Comparison of ENCODE assay signal across 18 cellular contexts in genomic region chr1:53574621-53575020, GRCh38.
"Had no signal": no experiment of that assay in that cellular context is flagged by ENCODE, and none has a peak within 500 bp of the region (broad histone marks: within the 10 kb centered on the region; RNA-seq: fewer than 3 reads in every experiment).

No MANE protein-coding gene starts in this region.

- DNase-seq: activated CD4-positive, alpha-beta T cell treated with anti-CD3 and anti-CD28 coated beads for 4 hours; activated gamma-delta T cell; activated naive CD8-positive, alpha-beta T cell treated with anti-CD3 and anti-CD28 coated beads, Interleukin-2, amount 50 U/mL, for 24 hours; effector CD4-positive, alpha-beta T cell; heart right ventricle; left ventricle myocardium superior; mesendoderm; stimulated activated CD4-positive, alpha-beta T cell treated with anti-CD3 and anti-CD28 coated beads, Interleukin-1b, Interleukin-23, amount 100 ng/mL, for 48 hours; stimulated activated naive CD4-positive, alpha-beta T cell; substantia nigra; SW 1271; trophoblast cell had no signal

- H3K4me3 Mint-ChIP-seq: activated CD8-positive, alpha-beta T cell treated with anti-CD3 and anti-CD28 coated beads, Interleukin-2, amount 10 ng/mL, durations not matched to agents 7 days and 5 days; activated naive CD8-positive, alpha-beta T cell treated with anti-CD3 and anti-CD28 coated beads, Interleukin-2, amount 50 U/mL, for 24 hours; T-helper 2 cell treated with Interferon-gamma antibody and Interleukin-4, amounts not matched to agents 5 μg/mL and 100 μg/mL, for 36 hours had no signal

- H2AFZ ChIP-seq: parathyroid adenoma had no signal

- H3K27ac ChIP-seq: coronary artery, heart right ventricle, parathyroid adenoma, SJSA1 had no signal

- ATAC-seq: activated CD8-positive, alpha-beta T cell treated with anti-CD3 and anti-CD28 coated beads, Interleukin-2, amount 10 ng/mL, durations not matched to agents 7 days and 5 days; activated naive CD8-positive, alpha-beta T cell treated with anti-CD3 and anti-CD28 coated beads, Interleukin-2, amount 50 U/mL, for 24 hours; left ventricle myocardium superior had no signal

- H3K4me2 ChIP-seq: smooth muscle cell had no signal

- H3K4me1 ChIP-seq: heart right ventricle, parathyroid adenoma had no signal

- H3K9ac ChIP-seq: parathyroid adenoma had no signal

- H3K4me1 Mint-ChIP-seq: activated naive CD8-positive, alpha-beta T cell treated with anti-CD3 and anti-CD28 coated beads, Interleukin-2, amount 50 U/mL, for 24 hours had no signal

- H3K79me2 ChIP-seq: parathyroid adenoma had no signal

- H3K4me3 ChIP-seq: coronary artery, heart right ventricle, SJSA1, smooth muscle cell had no signal

- H3K27ac Mint-ChIP-seq: activated CD8-positive, alpha-beta T cell treated with anti-CD3 and anti-CD28 coated beads, Interleukin-2, amount 10 ng/mL, durations not matched to agents 7 days and 5 days; activated naive CD8-positive, alpha-beta T cell treated with anti-CD3 and anti-CD28 coated beads, Interleukin-2, amount 50 U/mL, for 24 hours; T-helper 2 cell treated with Interferon-gamma antibody and Interleukin-4, amounts not matched to agents 5 μg/mL and 100 μg/mL, for 36 hours had no signal

- H3K27me3 Mint-ChIP-seq: activated naive CD8-positive, alpha-beta T cell treated with anti-CD3 and anti-CD28 coated beads, Interleukin-2, amount 50 U/mL, for 24 hours had no signal

- H3K9me3 ChIP-seq: SJSA1 had no signal

- H3K9me3 Mint-ChIP-seq: activated naive CD8-positive, alpha-beta T cell treated with anti-CD3 and anti-CD28 coated beads, Interleukin-2, amount 50 U/mL, for 24 hours; T-helper 2 cell treated with Interferon-gamma antibody and Interleukin-4, amounts not matched to agents 5 μg/mL and 100 μg/mL, for 36 hours had no signal

- H3K27me3 ChIP-seq: heart right ventricle, SJSA1 had no signal

- H3K36me3 ChIP-seq: heart right ventricle, SJSA1 had no signal
